ENCODE assay signal across 1 cellular context in the genomic region with DNA sequence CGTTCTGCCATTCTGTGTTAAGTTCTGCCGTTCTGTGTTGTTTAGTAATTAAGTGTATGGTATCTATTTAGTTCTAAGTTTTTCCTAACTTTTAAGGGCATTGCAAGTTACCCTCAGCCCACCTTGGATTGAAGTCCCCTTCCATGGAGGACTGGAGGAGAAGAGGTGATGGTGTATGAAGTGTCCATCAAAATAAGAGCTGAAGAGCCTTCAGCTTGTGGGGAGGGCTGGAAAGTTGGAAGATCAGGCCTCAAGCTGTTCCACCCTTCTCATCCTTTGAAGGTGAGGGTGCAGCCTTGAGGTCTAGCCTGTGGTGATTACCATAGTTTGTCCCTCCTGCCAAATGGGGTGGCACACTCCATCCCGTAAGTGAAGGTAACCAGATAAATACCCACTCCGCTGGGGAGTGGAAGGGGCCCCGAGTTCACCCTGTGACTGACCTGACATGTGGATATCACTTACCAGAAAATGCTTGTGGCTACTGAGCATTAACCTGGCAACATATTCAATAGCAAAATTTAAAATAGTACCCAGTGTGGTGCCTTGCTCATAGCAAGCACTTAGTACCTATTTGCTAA.
TF ChIP-seq lines count a peak whose summit lies in the region.

No MANE protein-coding gene starts in this region.

TF ChIP-seq in A549, 52 proteins besides CTCF, POLR2A, EP300 and RAD21 (continued from another document):
- TF ChIP-seq CEBPB (IDR thresholded peaks at IDR 0.05) (no peak), RCOR1 (IDR thresholded peaks at IDR 0.05; ENCODE audit: low read depth, low read length) (no peak), ZC3H11A (IDR thresholded peaks at IDR 0.05) (no peak), ZFP36 (IDR thresholded peaks at IDR 0.05; ENCODE audit: borderline replicate concordance, partially characterized antibody) (no peak)
